Comparison of ENCODE assay signal across 8 cellular contexts in genomic region chr12:13100882-13101769, GRCh38. TPM values are rescaled to one million over a fixed set of nuclear protein-coding genes. Genes with fewer than 3 reads are reported as not detected.
A peak's percentile ranks its signal among the peaks of the same experiment; 100 is the strongest.
DNase-seq lines count a peak whose midpoint lies in the region; ATAC-seq, FAIRE-seq and TF ChIP-seq lines count a peak whose summit lies in the region.

No MANE protein-coding gene starts in this region.

- intact Hi-C loops in kidney (cut with DNase I): no loop called here

- H3K4me3 ChIP-seq in kidney (ENCODE audit: low read length in 2 of 2): peak overlapping the region; percentile 52 to 54

- peak overlapping the region; percentile 50 to 79 for H3K9ac ChIP-seq in kidney (ENCODE audit: low read length in 2 of 2)

- H3K36me3 ChIP-seq in kidney (ENCODE audit: control insufficient read depth in 1 of 2, insufficient read depth in 2 of 2, low read length in 2 of 2): no peaks in the 10 kb centered on the region

- FAIRE-seq in kidney (lab: Jason Lieb, UNC): no peak

- H3K4me1 ChIP-seq in kidney (ENCODE audit: control insufficient read depth in 1 of 2, insufficient read depth in 1 of 2, low read depth in 1 of 2, low read length in 2 of 2): peaks cover 17 to 24% of the 10 kb centered on the region in 2 donors

- DNase-seq in A172 (ENCODE audit: low spot score) (peak; percentile 75), NCI-H2107 treated with DMSO at 0.1 percent for 48 hours (lab: John Stamatoyannopoulos, UW; ENCODE audit: unreplicated experiment) (peak; percentile 50), kidney (peak; percentile 97)
- DNase-seq in activated CD4-positive, CD25-positive, alpha-beta regulatory T cell treated with anti-CD3 and anti-CD28 coated beads, Interleukin-2, amount 50 U/mL, for 16 hours (ENCODE audit: low read depth, low spot score): peak; percentile 86
- peak; percentile 98 for DNase-seq in central memory CD4-positive, alpha-beta T cell
- DNase-seq in stimulated activated CD4-positive, alpha-beta T cell treated with anti-CD3 and anti-CD28 coated beads, Interleukin-15, amount 100 ng/mL, for 1 hour (ENCODE audit: low read depth in 1 of 2, low spot score in 1 of 2): peak; percentile 78 to 89

- peak overlapping the region; percentile 89 to 94 for H3K27ac ChIP-seq in kidney (ENCODE audit: low read depth in 2 of 2, low read length in 2 of 2)

- H3K9me3 ChIP-seq in kidney (ENCODE audit: control insufficient read depth in 1 of 2, low read length in 2 of 2): no peaks in the 10 kb centered on the region

- ATAC-seq in GM18508 (IDR thresholded peaks at IDR 0.05; ENCODE audit: insufficient read depth, unreplicated experiment): peak; percentile 55
- peak; percentile 81 for ATAC-seq in HG03039 (IDR thresholded peaks at IDR 0.05; ENCODE audit: unreplicated experiment)

- TF ChIP-seq CTCF in kidney (IDR thresholded peaks at IDR 0.05; ENCODE audit: borderline replicate concordance, extremely low read depth, insufficient read depth): no peak

RNA-seq across cellular contexts. Expression of gene GSG1, which starts 2.3 kb away (rescaled TPM):
- 1.6 and 2.6 TPM in 2 replicates for total RNA-seq in A172 (2014; rRNA removed; shearing (Covaris generic))
- 0.19 TPM for total RNA-seq in kidney
- polyA plus RNA-seq in kidney (ENCODE audit: insufficient read depth, low read depth, low replicate concordance): 0.34 TPM

RNA-seq across cellular contexts. Expression of gene FAM234B, which starts 56.9 kb away (rescaled TPM):
- total RNA-seq in A172 (2014; rRNA removed; shearing (Covaris generic)): 2.3 and 4.3 TPM in 2 replicates
- 9.6 TPM for total RNA-seq in kidney
- polyA plus RNA-seq in kidney (ENCODE audit: insufficient read depth, low read depth, low replicate concordance): 9.6 TPM

Comparison
In these comparisons a context has a peak if more than half of its experiments do, and no peak if none do; other contexts are left out.
1. Peak in every context shown above with its lines: DNase-seq, ATAC-seq, H3K4me3 ChIP-seq and H3K27ac ChIP-seq.